In genomic region chr2:60415814-60416213, GRCh38 we compare ENCODE assay signal across 28 cellular contexts.
"Had no signal": no experiment of that assay in that cellular context is flagged by ENCODE, and none has a peak within 500 bp of the region (broad histone marks: within the 10 kb centered on the region; RNA-seq: fewer than 3 reads in every experiment).

No MANE protein-coding gene starts in this region.

- H3K27ac Mint-ChIP-seq: activated CD4-positive, alpha-beta T cell treated with anti-CD3 and anti-CD28 coated beads for 36 hours; activated CD8-positive, alpha-beta memory T cell treated with anti-CD3 and anti-CD28 coated beads, Interleukin-2, amount 10 ng/mL, durations not matched to agents 7 days and 5 days; activated CD8-positive, alpha-beta T cell treated with anti-CD3 and anti-CD28 coated beads, Interleukin-2, amount 10 ng/mL, durations not matched to agents 7 days and 5 days; activated naive CD4-positive, alpha-beta T cell treated with anti-CD3 and anti-CD28 coated beads, Interleukin-2, amount 50 U/mL, for 72 hours; activated T-cell treated with anti-CD3 and anti-CD28 coated beads, Interleukin-2, amount 50 U/mL, for 72 hours; natural killer cell treated with Interleukin-12 subunit alpha and Interleukin-12 subunit beta and Interleukin-15 and Interleukin-18, amount 100 ng/mL, for 72 hours; T-helper 2 cell treated with Interferon-gamma antibody and Interleukin-4, amounts not matched to agents 5 μg/mL and 100 μg/mL, for 36 hours had no signal

- ATAC-seq: activated CD4-positive, alpha-beta T cell treated with anti-CD3 and anti-CD28 coated beads for 36 hours; activated CD8-positive, alpha-beta memory T cell treated with anti-CD3 and anti-CD28 coated beads, Interleukin-2, amount 10 ng/mL, durations not matched to agents 7 days and 5 days; activated CD8-positive, alpha-beta T cell treated with anti-CD3 and anti-CD28 coated beads, Interleukin-2, amount 10 ng/mL, durations not matched to agents 7 days and 5 days; activated naive CD4-positive, alpha-beta T cell treated with anti-CD3 and anti-CD28 coated beads, Interleukin-2, amount 50 U/mL, for 72 hours; activated T-cell treated with anti-CD3 and anti-CD28 coated beads, Interleukin-2, amount 50 U/mL, for 72 hours; natural killer cell treated with Interleukin-12 subunit alpha and Interleukin-12 subunit beta and Interleukin-15 and Interleukin-18, amount 100 ng/mL, for 72 hours had no signal

- H3K9me3 Mint-ChIP-seq: activated T-cell treated with anti-CD3 and anti-CD28 coated beads, Interleukin-2, amount 50 U/mL, for 72 hours; T-helper 2 cell treated with Interferon-gamma antibody and Interleukin-4, amounts not matched to agents 5 μg/mL and 100 μg/mL, for 36 hours had no signal

- DNase-seq: activated CD4-positive, alpha-beta T cell treated with anti-CD3 and anti-CD28 coated beads for 36 hours; activated CD4-positive, CD25-positive, alpha-beta regulatory T cell; activated CD8-positive, alpha-beta memory T cell treated with anti-CD3 and anti-CD28 coated beads, Interleukin-2, amount 10 ng/mL, durations not matched to agents 7 days and 5 days; activated CD8-positive, alpha-beta T cell treated with anti-CD3 and anti-CD28 coated beads, Interleukin-2, amount 10 ng/mL, durations not matched to agents 7 days and 5 days; activated naive CD4-positive, alpha-beta T cell; activated T-cell treated with anti-CD3 and anti-CD28 coated beads, Interleukin-2, amount 50 U/mL, for 72 hours; dorsolateral prefrontal cortex; effector memory CD4-positive, alpha-beta T cell; glutamatergic neuron; hippocampal formation; kidney; lower lobe of right lung; posterior cingulate gyrus; stimulated activated CD4-positive, alpha-beta T cell treated with anti-CD3 and anti-CD28 coated beads, Interleukin-1b, Interleukin-23, amount 100 ng/mL, for 48 hours; stimulated activated CD4-positive, alpha-beta T cell treated with anti-CD3 and anti-CD28 coated beads, Interleukin-4, amount 100 ng/mL, for 4 hours; stimulated activated CD8-positive, alpha-beta memory T cell treated with anti-CD3 and anti-CD28 coated beads, Interleukin-4, amount 100 ng/mL, for 48 hours; stimulated activated naive CD4-positive, alpha-beta T cell; T-helper 1 cell; upper lobe of right lung had no signal

- H3K27me3 ChIP-seq: colonic mucosa, dorsolateral prefrontal cortex, gastrocnemius medialis, suprapubic skin, tibial artery, upper lobe of right lung had no signal

- H3K27ac ChIP-seq: colonic mucosa, dorsolateral prefrontal cortex, gastrocnemius medialis, lower lobe of right lung, skin epidermis, suprapubic skin, tibial artery, upper lobe of right lung had no signal

- FAIRE-seq: bronchial epithelial cell, kidney had no signal

- H3K36me3 ChIP-seq: colonic mucosa, gastrocnemius medialis, lower lobe of right lung, suprapubic skin, tibial artery, upper lobe of right lung had no signal

- H3K4me1 Mint-ChIP-seq: activated CD8-positive, alpha-beta memory T cell treated with anti-CD3 and anti-CD28 coated beads, Interleukin-2, amount 10 ng/mL, durations not matched to agents 7 days and 5 days had no signal

- H3K36me3 Mint-ChIP-seq: activated CD8-positive, alpha-beta memory T cell treated with anti-CD3 and anti-CD28 coated beads, Interleukin-2, amount 10 ng/mL, durations not matched to agents 7 days and 5 days; activated naive CD4-positive, alpha-beta T cell treated with anti-CD3 and anti-CD28 coated beads, Interleukin-2, amount 50 U/mL, for 72 hours; natural killer cell treated with Interleukin-12 subunit alpha and Interleukin-12 subunit beta and Interleukin-15 and Interleukin-18, amount 100 ng/mL, for 72 hours had no signal

- H3K4me3 Mint-ChIP-seq: activated CD4-positive, alpha-beta T cell treated with anti-CD3 and anti-CD28 coated beads for 36 hours; activated CD8-positive, alpha-beta memory T cell treated with anti-CD3 and anti-CD28 coated beads, Interleukin-2, amount 10 ng/mL, durations not matched to agents 7 days and 5 days; activated CD8-positive, alpha-beta T cell treated with anti-CD3 and anti-CD28 coated beads, Interleukin-2, amount 10 ng/mL, durations not matched to agents 7 days and 5 days; activated T-cell treated with anti-CD3 and anti-CD28 coated beads, Interleukin-2, amount 50 U/mL, for 72 hours; natural killer cell treated with Interleukin-12 subunit alpha and Interleukin-12 subunit beta and Interleukin-15 and Interleukin-18, amount 100 ng/mL, for 72 hours; T-helper 2 cell treated with Interferon-gamma antibody and Interleukin-4, amounts not matched to agents 5 μg/mL and 100 μg/mL, for 36 hours had no signal

- H3K4me3 ChIP-seq: colonic mucosa, dorsolateral prefrontal cortex, gastrocnemius medialis, lower lobe of right lung, skin epidermis, suprapubic skin, tibial artery, upper lobe of right lung had no signal

- H3K4me1 ChIP-seq: colonic mucosa, gastrocnemius medialis, lower lobe of right lung, suprapubic skin, tibial artery, upper lobe of right lung had no signal

- H3K9me3 ChIP-seq: colonic mucosa, gastrocnemius medialis, lower lobe of right lung, suprapubic skin, tibial artery, upper lobe of right lung had no signal
